In the genomic region with DNA sequence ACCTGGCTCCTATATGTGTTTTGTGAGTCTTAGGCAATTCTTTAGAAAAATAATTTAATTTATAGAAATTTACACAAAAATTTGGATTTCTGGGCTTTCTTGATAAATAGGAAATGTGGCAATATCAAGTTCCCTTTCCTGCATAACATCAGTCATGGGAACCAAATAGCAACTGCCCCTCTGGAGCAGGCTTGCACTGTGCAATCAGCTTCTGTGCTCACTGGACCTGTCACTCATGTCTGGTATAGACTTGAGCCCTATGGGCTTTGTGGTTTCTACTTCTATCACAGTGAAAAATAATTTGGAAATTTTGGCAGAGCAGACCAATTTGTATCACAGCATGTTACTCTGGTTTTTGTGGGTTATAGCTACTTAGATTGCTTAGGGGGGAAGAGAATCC, we compare ENCODE assay signal across 21 cellular contexts.
"Had no signal": no experiment of that assay in that cellular context is flagged by ENCODE, and none has a peak within 500 bp of the region (broad histone marks: within the 10 kb centered on the region; RNA-seq: fewer than 3 reads in every experiment).

No MANE protein-coding gene starts in this region.

- H3K27me3 Mint-ChIP-seq: effector memory CD8-positive, alpha-beta T cell; progenitor cell of endocrine pancreas; type B pancreatic cell had no signal

- H3K27me3 ChIP-seq: esophagus muscularis mucosa, gastrocnemius medialis, heart right ventricle, neural progenitor cell, ovary, thyroid gland, uterus had no signal

- H3K4me1 ChIP-seq: esophagus muscularis mucosa, gastrocnemius medialis, heart right ventricle, suprapubic skin, thyroid gland, uterus had no signal

- H3K9me3 Mint-ChIP-seq: effector memory CD8-positive, alpha-beta T cell; natural killer cell; type B pancreatic cell had no signal

- H3K4me3 ChIP-seq: esophagus muscularis mucosa, gastrocnemius medialis, heart right ventricle, neural progenitor cell, ovary, smooth muscle cell, suprapubic skin, thyroid gland, uterus had no signal

- H3K4me1 Mint-ChIP-seq: natural killer cell, neural progenitor cell had no signal

- H2AFZ ChIP-seq: neural progenitor cell had no signal

- DNase-seq: effector memory CD8-positive, alpha-beta T cell; gastrocnemius medialis; heart right ventricle; hypothalamus; kidney glomerular epithelial cell; mammary epithelial cell; natural killer cell; nucleus accumbens; ovary; right cardiac atrium; stimulated activated CD4-positive, alpha-beta T cell treated with anti-CD3 and anti-CD28 coated beads, Interleukin-2, amount 100 ng/mL, for 48 hours; stimulated activated naive CD4-positive, alpha-beta T cell treated with Interleukin-2 at 50 U/mL for 16 hours; thyroid gland; uterus had no signal

- H3K4me3 Mint-ChIP-seq: effector memory CD8-positive, alpha-beta T cell; natural killer cell; neural progenitor cell; type B pancreatic cell had no signal

- H3K4me2 ChIP-seq: neural progenitor cell, smooth muscle cell had no signal

- H3K27ac ChIP-seq: epithelial cell of prostate, esophagus muscularis mucosa, gastrocnemius medialis, heart right ventricle, neural progenitor cell, ovary, suprapubic skin, thyroid gland, uterus had no signal

- H3K36me3 Mint-ChIP-seq: natural killer cell had no signal

- H3K36me3 ChIP-seq: esophagus muscularis mucosa, gastrocnemius medialis, heart right ventricle, ovary, suprapubic skin, thyroid gland, uterus had no signal

- H3K27ac Mint-ChIP-seq: effector memory CD8-positive, alpha-beta T cell; natural killer cell; neural progenitor cell; progenitor cell of endocrine pancreas; type B pancreatic cell had no signal

- ATAC-seq: effector memory CD8-positive, alpha-beta T cell; gastrocnemius medialis; heart right ventricle; natural killer cell; right cardiac atrium had no signal
